ENCODE assay signal across 9 cellular contexts in the genomic region with DNA sequence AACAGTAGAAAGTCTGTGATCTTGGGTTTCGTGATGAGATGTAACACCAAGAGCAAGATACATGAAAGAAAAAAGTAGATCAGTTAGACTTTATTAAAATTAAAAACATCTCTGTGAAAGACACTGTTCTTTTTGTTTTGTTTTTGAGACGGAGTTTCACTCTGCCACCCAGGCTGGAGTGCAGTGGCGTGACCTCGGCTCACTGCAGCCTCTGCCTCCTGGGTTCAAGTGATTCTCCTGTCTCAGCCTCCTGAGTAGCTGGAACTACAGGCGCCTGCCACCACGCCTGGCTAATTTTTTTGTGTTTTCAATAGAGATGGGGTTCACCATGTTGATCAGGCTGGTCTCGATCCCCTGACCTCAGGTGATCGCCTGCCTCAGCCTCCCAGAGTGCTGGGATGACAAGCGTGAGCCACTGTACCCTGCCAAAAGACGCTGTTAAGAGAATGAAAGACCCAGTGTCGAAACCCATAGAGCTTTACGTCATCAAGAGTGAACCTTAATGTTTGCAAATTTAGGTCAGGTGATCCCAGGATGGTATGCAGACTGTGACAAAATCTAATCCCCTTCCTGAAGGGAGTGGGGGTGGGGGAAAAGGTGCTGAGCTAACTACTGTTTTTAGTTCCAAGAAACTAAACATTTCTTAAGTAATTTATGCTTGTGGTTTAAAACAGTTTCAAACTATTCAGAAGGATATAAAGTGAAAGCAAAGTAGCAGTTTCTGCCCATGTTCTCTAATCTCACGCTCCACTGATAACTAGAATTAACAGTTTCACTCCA. TPM values are rescaled to one million over a fixed set of nuclear protein-coding genes. Genes with fewer than 3 reads are reported as not detected.
DNase-seq lines count a peak whose midpoint lies in the region; ATAC-seq and TF ChIP-seq lines count a peak whose summit lies in the region.
"Had no signal": no experiment of that assay in that cellular context is flagged by ENCODE, and none has a peak within 500 bp of the region (broad histone marks: within the 10 kb centered on the region; RNA-seq: fewer than 3 reads in every experiment).

No MANE protein-coding gene starts in this region.

- POLR2A ChIA-PET in CD8-positive, alpha-beta memory T cell (lab: Charles Lee), result interaction anchor here (1.2 kb wide), 1 partner anchor 8 kb away, joined by 3 read pairs; a partner anchor contains a TSS

- H3K27ac ChIP-seq in CD8-positive, alpha-beta memory T cell (ENCODE audit: low read depth, low read length), result peak overlapping the region; percentile 47
- no peak overlapping the region for H3K27ac ChIP-seq in brain microvascular endothelial cell
- H3K27ac ChIP-seq: cardiac muscle cell had no signal

- H3K9me3 Mint-ChIP-seq in CD8-positive, alpha-beta memory T cell, result no peaks in the 10 kb centered on the region

- H3K27me3 ChIP-seq in CD8-positive, alpha-beta memory T cell (ENCODE audit: insufficient read depth, low read length, poor library complexity, severe bottlenecking), result no peaks in the 10 kb centered on the region
- no peaks in the 10 kb centered on the region for H3K27me3 ChIP-seq in brain microvascular endothelial cell (replicated peaks)
- H3K27me3 ChIP-seq: cardiac muscle cell had no signal

- no peaks in the 10 kb centered on the region for H3K9me3 ChIP-seq in CD8-positive, alpha-beta memory T cell (ENCODE audit: low read length)

- peaks cover 4 to 58% (median 16%) of the 10 kb centered on the region in 3 donors for H3K36me3 Mint-ChIP-seq in CD8-positive, alpha-beta memory T cell

- peak; percentile 20 to 63 (median 42) for DNase-seq in CD8-positive, alpha-beta memory T cell
- DNase-seq in activated naive CD4-positive, alpha-beta T cell treated with anti-CD3 and anti-CD28 coated beads, Interleukin-2, amount 50 U/mL, for 16 hours, result peak; percentile 48
- peak; percentile 62 for DNase-seq in stimulated activated CD4-positive, alpha-beta T cell treated with anti-CD3 and anti-CD28 coated beads, Interleukin-15, amount 100 ng/mL, for 24 hours
- no peak for DNase-seq in ACHN
- no peak for DNase-seq in brain microvascular endothelial cell
- DNase-seq in HK-2 (ENCODE audit: unreplicated experiment), result no peak

- H3K4me1 Mint-ChIP-seq in CD8-positive, alpha-beta memory T cell, result peaks cover 26 to 58% (median 41%) of the 10 kb centered on the region in 3 donors

- H3K27me3 Mint-ChIP-seq in CD8-positive, alpha-beta memory T cell, result peaks cover 0 to 7% of the 10 kb centered on the region in 2 donors

- H3K4me1 ChIP-seq in CD8-positive, alpha-beta memory T cell (ENCODE audit: insufficient read depth, low read length), result peaks cover 17% of the 10 kb centered on the region

- ATAC-seq in GM21381 (IDR thresholded peaks at IDR 0.05; ENCODE audit: unreplicated experiment) (peak; percentile 86), HG03558 (IDR thresholded peaks at IDR 0.05; ENCODE audit: extremely low read depth, unreplicated experiment) (peak; percentile 76)

- in situ Hi-C loops in ACHN (cut with HindIII; ENCODE audit: low pct_ligation_motif_present, low pct_unique_long_range_greater_than_20kb, low sequenced_read_pairs) (no loop called here), brain microvascular endothelial cell (cut with HindIII; ENCODE audit: low pct_ligation_motif_present, low sequenced_read_pairs) (no loop called here)

- TF ChIP-seq CTCF in brain microvascular endothelial cell (IDR thresholded peaks at IDR 0.05; ENCODE audit: low read depth, low read length, missing control alignments), result no peak

- no peaks in the 10 kb centered on the region for H3K36me3 ChIP-seq in CD8-positive, alpha-beta memory T cell (ENCODE audit: insufficient read depth, low read length)
- H3K36me3 ChIP-seq in brain microvascular endothelial cell (replicated peaks), result no peaks in the 10 kb centered on the region

- H3K4me3 ChIP-seq in CD8-positive, alpha-beta memory T cell (ENCODE audit: low read length), result no peak overlapping the region
- H3K4me3 ChIP-seq in brain microvascular endothelial cell (ENCODE audit: low read depth, low read length), result no peak overlapping the region
- H3K4me3 ChIP-seq: cardiac muscle cell had no signal

- peak overlapping the region; percentile 94 to 98 (median 96) for H3K27ac Mint-ChIP-seq in CD8-positive, alpha-beta memory T cell

- peak overlapping the region; percentile 48 to 84 (median 82) for H3K4me3 Mint-ChIP-seq in CD8-positive, alpha-beta memory T cell

- CTCF ChIA-PET in CD8-positive, alpha-beta memory T cell (lab: Charles Lee), result interaction anchor here (1.1 to 1.2 kb wide), 2 partner anchors 9 to 19 kb away, joined by 3 read pairs; a partner anchor contains a TSS

RNA-seq across cellular contexts. Expression of a gene that starts 8.0 kb away (rescaled TPM):
- 10 to 100 TPM; 29.1 to 30.4 TPM for total RNA-seq in CD8-positive, alpha-beta memory T cell
- 46.3 TPM for polyA plus RNA-seq in CD8-positive, alpha-beta memory T cell

RNA-seq across cellular contexts. Expression of a gene that starts 8.2 kb away (rescaled TPM):
- 10 to 100 TPM; 18.7 to 19.0 TPM for total RNA-seq in CD8-positive, alpha-beta memory T cell
- 50.6 TPM for polyA plus RNA-seq in CD8-positive, alpha-beta memory T cell

RNA-seq across cellular contexts. Expression of a gene that starts 53.7 kb away (rescaled TPM):
- total RNA-seq in CD8-positive, alpha-beta memory T cell, result 10 to 100 TPM; 27.1 to 32.8 TPM
- 48.1 TPM for polyA plus RNA-seq in CD8-positive, alpha-beta memory T cell

Comparison
In these comparisons a context has a peak if more than half of its experiments do, and no peak if none do; other contexts are left out.
1. DNase-seq: peak in CD8-positive, alpha-beta memory T cell (5 of 5), activated naive CD4-positive, alpha-beta T cell treated with anti-CD3 and anti-CD28 coated beads, Interleukin-2, amount 50 U/mL, for 16 hours (single experiment) and stimulated activated CD4-positive, alpha-beta T cell treated with anti-CD3 and anti-CD28 coated beads, Interleukin-15, amount 100 ng/mL, for 24 hours (single experiment); none in ACHN (single experiment), brain microvascular endothelial cell (single experiment) and HK-2 (single experiment).